ENCODE assay signal across 9 cellular contexts in genomic region chr20:37308098-37309050, GRCh38. TPM values are rescaled to one million over a fixed set of nuclear protein-coding genes. Genes with fewer than 3 reads are reported as not detected.
A peak's percentile ranks its signal among the peaks of the same experiment; 100 is the strongest.
DNase-seq lines count a peak whose midpoint lies in the region; ATAC-seq and TF ChIP-seq lines count a peak whose summit lies in the region.
"Had no signal": no experiment of that assay in that cellular context is flagged by ENCODE, and none has a peak within 500 bp of the region (broad histone marks: within the 10 kb centered on the region; RNA-seq: fewer than 3 reads in every experiment).

No MANE protein-coding gene starts in this region.

- no peak overlapping the region for H3K4me3 ChIP-seq in GM06990 (replicated peaks; ENCODE audit: low read depth, low read length)

- peaks cover 26% of the 10 kb centered on the region for H3K36me3 ChIP-seq in GM06990 (ENCODE audit: control insufficient read depth, insufficient read depth, low read length)

- TF ChIP-seq CTCF in GM06990 (IDR thresholded peaks at IDR 0.05; ENCODE audit: insufficient read depth, low read length, poor library complexity, severe bottlenecking) = no peak

- H3K27me3 ChIP-seq in GM06990 (replicated peaks; ENCODE audit: control insufficient read depth, insufficient read depth, low read length) = no peaks in the 10 kb centered on the region

- intact Hi-C loops in left cardiac atrium (cut with DNase I) = no loop called here

- DNase-seq in GM06990 (ENCODE audit: extremely low read depth, insufficient read length) (peak; percentile 63), left cardiac atrium (no peak), medulla oblongata (ENCODE audit: extremely low spot score) (no peak), NCI-H146 treated with DMSO at 0.1 percent for 48 hours (lab: John Stamatoyannopoulos, UW; ENCODE audit: unreplicated experiment) (no peak), retina (no peak)
- DNase-seq in stimulated activated naive CD4-positive, alpha-beta T cell treated with Interleukin-2 at 50 U/mL for 16 hours (lab: John Stamatoyannopoulos, UW) = no peak

- ATAC-seq in GM19455 (IDR thresholded peaks at IDR 0.05; ENCODE audit: unreplicated experiment) (peak; percentile 96), HG03354 (IDR thresholded peaks at IDR 0.05; ENCODE audit: poor library complexity, severe bottlenecking, unreplicated experiment) (peak; percentile 96), left cardiac atrium (peak; percentile 47 to 64)

RNA-seq across cellular contexts. Expression of gene MANBAL, which starts 18.9 kb away (rescaled TPM):
- total RNA-seq in left cardiac atrium = 10 to 100 TPM; 24.0 TPM

RNA-seq across cellular contexts. Expression of gene SRC, which starts 37.6 kb away (rescaled TPM):
- 10 to 100 TPM in 1 of 2 donors, 1 to 10 TPM in 1; 9.2 to 10.2 TPM for total RNA-seq in left cardiac atrium

RNA-seq across cellular contexts. Expression of gene GHRH, which starts 46.8 kb away (rescaled TPM):
- total RNA-seq in left cardiac atrium = 10 to 100 TPM in 1 of 2 donors, 1 to 10 TPM in 1; 4.2 to 10.7 TPM
- total RNA-seq: Daoy had no signal
